5 cellular contexts compared by ENCODE assay signal in genomic region chr17:40063915-40064531, GRCh38. TPM values are rescaled to one million over a fixed set of nuclear protein-coding genes. Genes with fewer than 3 reads are reported as not detected.
DNase-seq lines count a peak whose midpoint lies in the region; ATAC-seq and TF ChIP-seq lines count a peak whose summit lies in the region.

No MANE protein-coding gene starts in this region.

- H3K27me3 ChIP-seq in Peyer's patch (no peaks in the 10 kb centered on the region), esophagus muscularis mucosa (no peaks in the 10 kb centered on the region), skeletal muscle tissue (ENCODE audit: control insufficient read depth in 3 of 3, insufficient read depth in 3 of 3, low read length in 3 of 3) (no peaks in the 10 kb centered on the region)

- TF ChIP-seq CTCF in Peyer's patch (IDR thresholded peaks at IDR 0.05) (no peak), esophagus muscularis mucosa (IDR thresholded peaks at IDR 0.05) (no peak)

- TF ChIP-seq POLR2A in Peyer's patch (IDR thresholded peaks at IDR 0.05) (peak in 1 of 2 donors; percentile 30), esophagus muscularis mucosa (IDR thresholded peaks at IDR 0.05; ENCODE audit: low read depth) (no peak)

- H3K9ac ChIP-seq in skeletal muscle tissue (ENCODE audit: low read depth in 1 of 3, low read length in 3 of 3) = peak overlapping the region; percentile 90 to 100 (median 95)

- 18% methylated on average over 9 of the region's 9 CpGs for whole genome bisulfite sequencing in esophagus muscularis mucosa

- no peaks in the 10 kb centered on the region for H3K9me3 ChIP-seq in Peyer's patch
- H3K9me3 ChIP-seq in esophagus muscularis mucosa = no peaks in the 10 kb centered on the region
- H3K9me3 ChIP-seq in skeletal muscle tissue (ENCODE audit: control insufficient read depth in 3 of 3, low read length in 3 of 3) = no peaks in the 10 kb centered on the region

- H3K4me3 ChIP-seq in Peyer's patch (peak overlapping the region; percentile 90 to 99 (median 98)), esophagus muscularis mucosa (peak overlapping the region; percentile 69 to 100 (median 100)), skeletal muscle tissue (ENCODE audit: low read length in 3 of 3) (peak overlapping the region; percentile 83 to 93 (median 92))

- no peak for ATAC-seq in HG02840 (IDR thresholded peaks at IDR 0.05; ENCODE audit: low FRiP score, unreplicated experiment)
- no peak for ATAC-seq in GM19452 (IDR thresholded peaks at IDR 0.05; ENCODE audit: unreplicated experiment)

- H3K27ac ChIP-seq in Peyer's patch (peak overlapping the region; percentile 93 to 99 (median 98)), esophagus muscularis mucosa (replicated peaks in 1 of 4) (peak overlapping the region; percentile 91 to 99 (median 99)), skeletal muscle tissue (ENCODE audit: low read depth, low read length) (peak overlapping the region; percentile 99)

- intact Hi-C loops in esophagus muscularis mucosa (cut with DNase I) = no loop called here

- TF ChIP-seq EP300 in esophagus muscularis mucosa (IDR thresholded peaks at IDR 0.05) = no peak

- H3K4me1 ChIP-seq in Peyer's patch = peaks cover 0 to 56% (median 20%) of the 10 kb centered on the region in 4 donors
- H3K4me1 ChIP-seq in esophagus muscularis mucosa = peaks cover 54 to 89% (median 73%) of the 10 kb centered on the region in 4 donors
- peaks cover 53 to 65% (median 58%) of the 10 kb centered on the region in 3 donors for H3K4me1 ChIP-seq in skeletal muscle tissue (ENCODE audit: control insufficient read depth in 3 of 3, insufficient read depth in 3 of 3, low read length in 3 of 3)

- DNase-seq in Peyer's patch = peak in 1 of 3 donors; percentile 65
- DNase-seq in esophagus muscularis mucosa (ENCODE audit: extremely low spot score) = no peak

- H3K36me3 ChIP-seq in Peyer's patch (no peaks in the 10 kb centered on the region), esophagus muscularis mucosa (no peaks in the 10 kb centered on the region), skeletal muscle tissue (ENCODE audit: control insufficient read depth in 3 of 3, insufficient read depth in 3 of 3, low read length in 3 of 3) (peaks cover 0 to 3% (median 0%) of the 10 kb centered on the region in 3 donors)

RNA-seq across cellular contexts. Expression of gene THRA, which starts 1.3 kb away (rescaled TPM):
- total RNA-seq in Peyer's patch = 10 to 100 TPM; 43.4 to 80.5 (median 68.5) TPM
- total RNA-seq in esophagus muscularis mucosa = 100 to 1,000 TPM in 2 of 4 donors, 10 to 100 TPM in 2; 69.7 to 112 (median 85.2) TPM
- 30.8 TPM for total RNA-seq in skeletal muscle tissue

RNA-seq across cellular contexts. Expression of gene MED24, which starts 9.8 kb away (rescaled TPM):
- total RNA-seq in Peyer's patch (100 to 1,000 TPM in 3 of 4 donors, 10 to 100 TPM in 1; 77.9 to 176 (median 146) TPM), esophagus muscularis mucosa (10 to 100 TPM; 33.6 to 43.6 (median 37.4) TPM), skeletal muscle tissue (25.6 TPM)

RNA-seq across cellular contexts. Expression of gene NR1D1, which starts 36.4 kb away (rescaled TPM):
- 10 to 100 TPM; 13.2 to 38.8 (median 18.9) TPM for total RNA-seq in Peyer's patch
- 10 to 100 TPM in 3 of 4 donors, 1 to 10 TPM in 1; 6.1 to 24.2 (median 14.5) TPM for total RNA-seq in esophagus muscularis mucosa
- total RNA-seq in skeletal muscle tissue = 1.0 TPM

RNA-seq across cellular contexts. Expression of gene CSF3, which starts 48.8 kb away (rescaled TPM):
- total RNA-seq in Peyer's patch (not detected), esophagus muscularis mucosa (10 to 100 TPM in 1 of 4 donors, under 1 TPM in 3; 0.32 to 19.4 (median 0.58) TPM), skeletal muscle tissue (0.52 TPM)

RNA-seq across cellular contexts. Expression of gene MSL1, which starts 57.7 kb away (rescaled TPM):
- 100 to 1,000 TPM in 3 of 4 donors, 10 to 100 TPM in 1; 86.3 to 207 (median 117) TPM for total RNA-seq in Peyer's patch
- total RNA-seq in esophagus muscularis mucosa = 10 to 100 TPM; 64.1 to 86.8 (median 72.2) TPM
- 53.8 TPM for total RNA-seq in skeletal muscle tissue
